9 cellular contexts compared by ENCODE assay signal in genomic region chr19:55087542-55087935, GRCh38. TPM values are rescaled to one million over a fixed set of nuclear protein-coding genes. Genes with fewer than 3 reads are reported as not detected.
DNase-seq lines count a peak whose midpoint lies in the region; ATAC-seq and TF ChIP-seq lines count a peak whose summit lies in the region.
"Had no signal": no experiment of that assay in that cellular context is flagged by ENCODE, and none has a peak within 500 bp of the region (broad histone marks: within the 10 kb centered on the region; RNA-seq: fewer than 3 reads in every experiment).

No MANE protein-coding gene starts in this region.

- H3K9me3 Mint-ChIP-seq in activated CD4-positive, alpha-beta T cell treated with anti-CD3 and anti-CD28 coated beads, Interleukin-2, amount 10 ng/mL, durations not matched to agents 24 days and 14 days = no peaks in the 10 kb centered on the region

- H3K27ac Mint-ChIP-seq in activated CD4-positive, alpha-beta T cell treated with anti-CD3 and anti-CD28 coated beads, Interleukin-2, amount 10 ng/mL, durations not matched to agents 24 days and 14 days = no peak overlapping the region

- peak; percentile 3 for ATAC-seq in left lung

- H3K4me1 ChIP-seq in left lung = peaks cover 11 to 28% of the 10 kb centered on the region in 2 donors
- H3K4me1 ChIP-seq in tibial artery = peaks cover 0 to 27% (median 23%) of the 10 kb centered on the region in 4 donors

- intact Hi-C loops in activated CD4-positive, alpha-beta T cell treated with anti-CD3 and anti-CD28 coated beads, Interleukin-2, amount 10 ng/mL, durations not matched to agents 24 days and 14 days (cut with micrococcal nuclease) = no loop called here
- intact Hi-C loops in left lung (cut with DNase I) = no loop called here
- intact Hi-C loops in tibial artery (cut with DNase I; ENCODE audit: low total_unique reads) = no loop called here

- peaks cover 21 to 59% of the 10 kb centered on the region in 2 donors for H3K27me3 ChIP-seq in left lung
- peaks cover 11 to 51% of the 10 kb centered on the region in 2 donors for H3K27me3 ChIP-seq in tibial artery

- TF ChIP-seq CTCF in coronary artery (IDR thresholded peaks at IDR 0.05) (no peak), left lung (IDR thresholded peaks at IDR 0.05) (no peak), tibial artery (IDR thresholded peaks at IDR 0.05) (no peak)

- no peak for DNase-seq in activated CD4-positive, alpha-beta T cell treated with anti-CD3 and anti-CD28 coated beads, Interleukin-2, amount 10 ng/mL, durations not matched to agents 24 days and 14 days
- no peak for DNase-seq in activated CD4-positive, alpha-beta T cell treated with anti-CD3 and anti-CD28 coated beads, Interleukin-2, amount 50 U/mL, for 4 hours
- DNase-seq in coronary artery (ENCODE audit: low spot score) = no peak
- no peak for DNase-seq in left lung
- DNase-seq in tibial artery = no peak
- no peak for DNase-seq in AG20443 (ENCODE audit: low spot score)
- DNase-seq in middle frontal gyrus (ENCODE audit: extremely low spot score, low spot score) = no peak
- DNase-seq in NCI-H2107 (lab: John Stamatoyannopoulos, UW) = no peak
- DNase-seq: DND-41 had no signal

- H3K36me3 Mint-ChIP-seq in activated CD4-positive, alpha-beta T cell treated with anti-CD3 and anti-CD28 coated beads, Interleukin-2, amount 10 ng/mL, durations not matched to agents 24 days and 14 days (ENCODE audit: low read depth) = peaks cover 25% of the 10 kb centered on the region

- H3K36me3 ChIP-seq in left lung (peaks cover 0 to 28% of the 10 kb centered on the region in 2 donors), tibial artery (peaks cover 22 to 31% (median 24%) of the 10 kb centered on the region in 3 donors)

- H3K4me3 ChIP-seq in coronary artery (peak overlapping the region; percentile 74), left lung (peak overlapping the region; percentile 29 to 35), tibial artery (peak overlapping the region; percentile 43 to 57)

- peak overlapping the region; percentile 60 for H3K4me3 Mint-ChIP-seq in activated CD4-positive, alpha-beta T cell treated with anti-CD3 and anti-CD28 coated beads, Interleukin-2, amount 10 ng/mL, durations not matched to agents 24 days and 14 days

- peaks cover 46% of the 10 kb centered on the region for H3K27me3 Mint-ChIP-seq in activated CD4-positive, alpha-beta T cell treated with anti-CD3 and anti-CD28 coated beads, Interleukin-2, amount 10 ng/mL, durations not matched to agents 24 days and 14 days

- H3K4me1 Mint-ChIP-seq in activated CD4-positive, alpha-beta T cell treated with anti-CD3 and anti-CD28 coated beads, Interleukin-2, amount 10 ng/mL, durations not matched to agents 24 days and 14 days = peaks cover 21% of the 10 kb centered on the region

- H3K9me3 ChIP-seq in left lung = no peaks in the 10 kb centered on the region
- no peaks in the 10 kb centered on the region for H3K9me3 ChIP-seq in tibial artery

- no peak overlapping the region for H3K27ac ChIP-seq in coronary artery
- H3K27ac ChIP-seq in left lung = no peak overlapping the region
- H3K27ac ChIP-seq in tibial artery = no peak overlapping the region

RNA-seq across cellular contexts. Expression of gene EPS8L1, which starts 11.9 kb away (rescaled TPM):
- total RNA-seq in activated CD4-positive, alpha-beta T cell treated with anti-CD3 and anti-CD28 coated beads, Interleukin-2, amount 10 ng/mL, durations not matched to agents 24 days and 14 days = 3.7 and 3.9 TPM in 2 replicates
- 10 to 100 TPM; 21.2 to 37.5 TPM for total RNA-seq in left lung

RNA-seq across cellular contexts. Expression of gene RDH13, which starts 24.6 kb away (rescaled TPM):
- 21.7 and 23.2 TPM in 2 replicates for total RNA-seq in activated CD4-positive, alpha-beta T cell treated with anti-CD3 and anti-CD28 coated beads, Interleukin-2, amount 10 ng/mL, durations not matched to agents 24 days and 14 days
- 10 to 100 TPM; 24.2 to 38.0 TPM for total RNA-seq in left lung

RNA-seq across cellular contexts. Expression of gene PPP1R12C, which starts 29.9 kb away (rescaled TPM):
- 103 and 104 TPM in 2 replicates for total RNA-seq in activated CD4-positive, alpha-beta T cell treated with anti-CD3 and anti-CD28 coated beads, Interleukin-2, amount 10 ng/mL, durations not matched to agents 24 days and 14 days
- 100 to 1,000 TPM in 1 of 2 donors, 10 to 100 TPM in 1; 93.2 to 113 TPM for total RNA-seq in left lung

RNA-seq across cellular contexts. Expression of gene GP6, which starts 49.5 kb away (rescaled TPM):
- total RNA-seq in activated CD4-positive, alpha-beta T cell treated with anti-CD3 and anti-CD28 coated beads, Interleukin-2, amount 10 ng/mL, durations not matched to agents 24 days and 14 days = 0.17 and 0.42 TPM in 2 replicates
- total RNA-seq in left lung = 1 to 10 TPM in 1 of 2 donors, under 1 TPM in 1; 0.52 to 1.0 TPM
